Comparison of ENCODE assay signal across 1 cellular context in the genomic region with DNA sequence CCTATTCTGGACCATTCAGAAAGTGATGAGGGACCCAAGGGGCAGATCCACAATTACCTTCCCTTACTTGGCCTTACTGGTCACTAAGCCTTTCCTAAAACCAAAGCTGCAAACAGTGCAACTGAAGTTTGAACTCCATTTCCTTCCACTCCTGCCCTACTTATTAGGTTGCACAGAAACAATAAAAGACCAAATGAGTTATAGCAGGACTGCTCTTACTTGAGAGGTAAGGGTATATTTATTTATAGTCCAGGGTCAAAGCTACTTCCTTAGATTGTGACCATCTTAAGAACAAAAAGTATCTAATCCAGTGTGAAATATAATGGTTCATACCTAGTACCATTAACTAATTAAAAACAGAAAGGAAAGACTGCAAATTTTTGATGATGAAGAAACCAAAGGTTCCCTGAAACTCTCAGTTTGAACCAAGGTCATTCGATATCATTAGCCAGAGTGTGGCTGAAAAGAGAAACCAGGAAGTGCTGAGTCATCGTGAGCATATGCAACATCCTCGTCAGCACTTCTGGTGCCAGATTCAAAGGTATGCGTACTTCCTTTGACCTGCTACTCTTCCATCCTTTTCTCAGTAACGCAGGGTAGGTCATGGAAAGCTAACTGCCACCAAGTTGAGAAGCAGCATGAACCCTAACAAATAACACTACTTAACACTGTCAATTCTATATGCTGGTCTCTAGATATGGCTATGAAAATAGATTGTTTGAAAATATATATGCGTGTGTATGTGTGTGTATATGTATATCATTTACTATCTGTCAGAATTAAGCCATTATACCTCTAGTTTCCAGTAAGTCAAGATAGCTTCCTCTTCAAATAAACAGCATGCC.
TF ChIP-seq lines count a peak whose summit lies in the region.

No MANE protein-coding gene starts in this region.

TF ChIP-seq in HepG2, 621 proteins besides CTCF, POLR2A, EP300 and RAD21 (continued from another document):
- TF ChIP-seq, protein P1, sequence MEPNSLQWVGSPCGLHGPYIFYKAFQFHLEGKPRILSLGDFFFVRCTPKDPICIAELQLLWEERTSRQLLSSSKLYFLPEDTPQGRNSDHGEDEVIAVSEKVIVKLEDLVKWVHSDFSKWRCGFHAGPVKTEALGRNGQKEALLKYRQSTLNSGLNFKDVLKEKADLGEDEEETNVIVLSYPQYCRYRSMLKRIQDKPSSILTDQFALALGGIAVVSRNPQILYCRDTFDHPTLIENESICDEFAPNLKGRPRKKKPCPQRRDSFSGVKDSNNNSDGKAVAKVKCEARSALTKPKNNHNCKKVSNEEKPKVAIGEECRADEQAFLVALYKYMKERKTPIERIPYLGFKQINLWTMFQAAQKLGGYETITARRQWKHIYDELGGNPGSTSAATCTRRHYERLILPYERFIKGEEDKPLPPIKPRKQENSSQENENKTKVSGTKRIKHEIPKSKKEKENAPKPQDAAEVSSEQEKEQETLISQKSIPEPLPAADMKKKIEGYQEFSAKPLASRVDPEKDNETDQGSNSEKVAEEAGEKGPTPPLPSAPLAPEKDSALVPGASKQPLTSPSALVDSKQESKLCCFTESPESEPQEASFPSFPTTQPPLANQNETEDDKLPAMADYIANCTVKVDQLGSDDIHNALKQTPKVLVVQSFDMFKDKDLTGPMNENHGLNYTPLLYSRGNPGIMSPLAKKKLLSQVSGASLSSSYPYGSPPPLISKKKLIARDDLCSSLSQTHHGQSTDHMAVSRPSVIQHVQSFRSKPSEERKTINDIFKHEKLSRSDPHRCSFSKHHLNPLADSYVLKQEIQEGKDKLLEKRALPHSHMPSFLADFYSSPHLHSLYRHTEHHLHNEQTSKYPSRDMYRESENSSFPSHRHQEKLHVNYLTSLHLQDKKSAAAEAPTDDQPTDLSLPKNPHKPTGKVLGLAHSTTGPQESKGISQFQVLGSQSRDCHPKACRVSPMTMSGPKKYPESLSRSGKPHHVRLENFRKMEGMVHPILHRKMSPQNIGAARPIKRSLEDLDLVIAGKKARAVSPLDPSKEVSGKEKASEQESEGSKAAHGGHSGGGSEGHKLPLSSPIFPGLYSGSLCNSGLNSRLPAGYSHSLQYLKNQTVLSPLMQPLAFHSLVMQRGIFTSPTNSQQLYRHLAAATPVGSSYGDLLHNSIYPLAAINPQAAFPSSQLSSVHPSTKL (CRISPR knock-in tag; IDR thresholded peaks at IDR 0.05): peak; percentile 90
- TF ChIP-seq ESRRA (CRISPR knock-in tag; IDR thresholded peaks at IDR 0.05; ENCODE audit: low read depth) (0 out of 2 replicates have a peak, but pooled peaks have one; percentile 59), ZNF782 (CRISPR knock-in tag; IDR thresholded peaks at IDR 0.05; ENCODE audit: borderline replicate concordance) (no peak), ZNF263 (CRISPR knock-in tag; IDR thresholded peaks at IDR 0.05) (no peak), FOSL2 (CRISPR knock-in tag; IDR thresholded peaks at IDR 0.05) (peak; percentile 94), PRPF4 (IDR thresholded peaks at IDR 0.05; ENCODE audit: low read depth, low read length, poor library complexity, severe bottlenecking) (no peak), YEATS4 (CRISPR knock-in tag; IDR thresholded peaks at IDR 0.05; ENCODE audit: borderline replicate concordance) (no peak), NR2C2 (CRISPR knock-in tag; IDR thresholded peaks at IDR 0.05; ENCODE audit: borderline replicate concordance) (peak; percentile 64; the same call in 1 of the 2 replicates), PHF21A (CRISPR knock-in tag; IDR thresholded peaks at IDR 0.05) (peak; percentile 29; the same call in 1 of the 2 replicates), CREM (IDR thresholded peaks at IDR 0.05) (peak; percentile 36; the same call in 1 of the 2 replicates), CREM (CRISPR knock-in tag; IDR thresholded peaks at IDR 0.05) (no peak), ZNF510 (CRISPR knock-in tag; IDR thresholded peaks at IDR 0.05; ENCODE audit: low read depth) (0 out of 2 replicates have a peak, but pooled peaks have one; percentile 59), ZNF766 (CRISPR knock-in tag; IDR thresholded peaks at IDR 0.05; ENCODE audit: borderline replicate concordance) (no peak), ZC3H13 (CRISPR knock-in tag; IDR thresholded peaks at IDR 0.05) (no peak), TEAD3 (CRISPR knock-in tag; optimal IDR thresholded peaks at IDR 0.05; ENCODE audit: borderline replicate concordance) (peak; percentile 91), KLF6 (CRISPR knock-in tag; IDR thresholded peaks at IDR 0.05) (0 out of 2 replicates have a peak, but pooled peaks have one; percentile 20), ZNF816 (CRISPR knock-in tag; IDR thresholded peaks at IDR 0.05; ENCODE audit: borderline replicate concordance) (no peak), TBX2 (CRISPR knock-in tag; IDR thresholded peaks at IDR 0.05; ENCODE audit: borderline replicate concordance) (peak; percentile 58; the same call in 1 of the 2 replicates), KMT2B (CRISPR knock-in tag; IDR thresholded peaks at IDR 0.05) (peak; percentile 56; the same call in 1 of the 2 replicates), GABPB1 (CRISPR knock-in tag; IDR thresholded peaks at IDR 0.05) (peak; percentile 54; the same call in 1 of the 2 replicates), PHF5A (CRISPR knock-in tag; IDR thresholded peaks at IDR 0.05; ENCODE audit: low read depth, unreplicated experiment) (peak; percentile 45), SOX5 (CRISPR knock-in tag; IDR thresholded peaks at IDR 0.05; ENCODE audit: borderline replicate concordance) (peak; percentile 60; the same call in 1 of the 2 replicates), ZSCAN20 (CRISPR knock-in tag; IDR thresholded peaks at IDR 0.05; ENCODE audit: borderline replicate concordance) (no peak), PAWR (CRISPR knock-in tag; IDR thresholded peaks at IDR 0.05; ENCODE audit: borderline replicate concordance) (no peak), KLF16 (CRISPR knock-in tag; IDR thresholded peaks at IDR 0.05) (peak in 1 of 2 experiments; percentile 82; a peak in 1 of 4 replicates), SAP130 (CRISPR knock-in tag; IDR thresholded peaks at IDR 0.05; ENCODE audit: low read depth) (peak; percentile 96), CEBPG (CRISPR knock-in tag; IDR thresholded peaks at IDR 0.05) (peak; percentile 94), KDM3A (CRISPR knock-in tag; IDR thresholded peaks at IDR 0.05; ENCODE audit: low read depth) (peak; percentile 26; the same call in 1 of the 2 replicates), MIXL1 (CRISPR knock-in tag; IDR thresholded peaks at IDR 0.05) (peak; percentile 71), ZNF326 (CRISPR knock-in tag; IDR thresholded peaks at IDR 0.05; ENCODE audit: borderline replicate concordance) (no peak), ZNF839 (CRISPR knock-in tag; IDR thresholded peaks at IDR 0.05; ENCODE audit: borderline replicate concordance) (no peak), ZNF616 (CRISPR knock-in tag; IDR thresholded peaks at IDR 0.05; ENCODE audit: low read depth) (no peak), NFE2L2 (IDR thresholded peaks at IDR 0.05; ENCODE audit: low read length) (peak; percentile 100), TBL1XR1 (IDR thresholded peaks at IDR 0.05; ENCODE audit: borderline replicate concordance, low read length, partially characterized antibody) (peak; percentile 65), PPARG (CRISPR knock-in tag; conservative IDR thresholded peaks at IDR 0.05) (peak; percentile 44; the same call in 1 of the 2 replicates), GATAD2A (CRISPR knock-in tag; IDR thresholded peaks at IDR 0.05) (peak; percentile 94), NFE2 (CRISPR knock-in tag; IDR thresholded peaks at IDR 0.05) (peak; percentile 94), CBFB (CRISPR knock-in tag; IDR thresholded peaks at IDR 0.05) (peak; percentile 29; the same call in 1 of the 2 replicates), ZMYM4 (CRISPR knock-in tag; IDR thresholded peaks at IDR 0.05) (peak; percentile 93), ZNF775 (CRISPR knock-in tag; IDR thresholded peaks at IDR 0.05; ENCODE audit: borderline replicate concordance) (no peak), SIN3A (IDR thresholded peaks at IDR 0.05; ENCODE audit: borderline replicate concordance, low read depth, low read length) (peak; percentile 81; the same call in 1 of the 2 replicates), MAZ (IDR thresholded peaks at IDR 0.05; ENCODE audit: borderline replicate concordance, low read depth, low read length) (no peak), MAZ (CRISPR knock-in tag; IDR thresholded peaks at IDR 0.05; ENCODE audit: low read depth) (0 out of 2 replicates have a peak, but pooled peaks have one; percentile 23), ZNF644 (CRISPR knock-in tag; IDR thresholded peaks at IDR 0.05; ENCODE audit: low read depth) (peak; percentile 69; the same call in 1 of the 2 replicates), TRIM24 (CRISPR knock-in tag; IDR thresholded peaks at IDR 0.05) (no peak), ZNF724P (CRISPR knock-in tag; IDR thresholded peaks at IDR 0.05; ENCODE audit: borderline replicate concordance) (0 out of 2 replicates have a peak, but pooled peaks have one; percentile 45), KDM6A (CRISPR knock-in tag; IDR thresholded peaks at IDR 0.05; ENCODE audit: low read depth) (no peak), CREB1 (IDR thresholded peaks at IDR 0.05) (peak; percentile 62), CREB1 (CRISPR knock-in tag; IDR thresholded peaks at IDR 0.05) (peak; percentile 70), ZNF331 (CRISPR knock-in tag; IDR thresholded peaks at IDR 0.05) (peak; percentile 82; the same call in 1 of the 2 replicates), ELF4 (CRISPR knock-in tag; IDR thresholded peaks at IDR 0.05; ENCODE audit: borderline replicate concordance) (peak; percentile 85)
- TF ChIP-seq, protein P2, sequence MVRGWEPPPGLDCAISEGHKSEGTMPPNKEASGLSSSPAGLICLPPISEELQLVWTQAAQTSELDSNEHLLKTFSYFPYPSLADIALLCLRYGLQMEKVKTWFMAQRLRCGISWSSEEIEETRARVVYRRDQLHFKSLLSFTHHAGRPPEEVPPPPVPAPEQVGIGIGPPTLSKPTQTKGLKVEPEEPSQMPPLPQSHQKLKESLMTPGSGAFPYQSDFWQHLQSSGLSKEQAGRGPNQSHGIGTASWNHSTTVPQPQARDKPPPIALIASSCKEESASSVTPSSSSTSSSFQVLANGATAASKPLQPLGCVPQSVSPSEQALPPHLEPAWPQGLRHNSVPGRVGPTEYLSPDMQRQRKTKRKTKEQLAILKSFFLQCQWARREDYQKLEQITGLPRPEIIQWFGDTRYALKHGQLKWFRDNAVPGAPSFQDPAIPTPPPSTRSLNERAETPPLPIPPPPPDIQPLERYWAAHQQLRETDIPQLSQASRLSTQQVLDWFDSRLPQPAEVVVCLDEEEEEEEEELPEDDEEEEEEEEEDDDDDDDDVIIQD (CRISPR knock-in tag; IDR thresholded peaks at IDR 0.05; ENCODE audit: low read depth): peak; percentile 98
- TF ChIP-seq, protein P3, sequence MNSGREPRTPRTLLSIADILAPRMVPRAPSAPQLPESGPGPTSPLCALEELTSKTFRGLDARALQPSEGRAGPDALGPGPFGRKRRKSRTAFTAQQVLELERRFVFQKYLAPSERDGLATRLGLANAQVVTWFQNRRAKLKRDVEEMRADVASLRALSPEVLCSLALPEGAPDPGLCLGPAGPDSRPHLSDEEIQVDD (CRISPR knock-in tag; IDR thresholded peaks at IDR 0.05; ENCODE audit: borderline replicate concordance): no peak
